Comparison of ENCODE assay signal across 8 cellular contexts in genomic region chr21:43658769-43659135, GRCh38. TPM values are rescaled to one million over a fixed set of nuclear protein-coding genes. Genes with fewer than 3 reads are reported as not detected.
A peak's percentile ranks its signal among the peaks of the same experiment; 100 is the strongest.
DNase-seq lines count a peak whose midpoint lies in the region; ATAC-seq, FAIRE-seq and TF ChIP-seq lines count a peak whose summit lies in the region.

No MANE protein-coding gene starts in this region.

- peaks cover 15% of the 10 kb centered on the region for H3K4me1 ChIP-seq in mucosa of descending colon (ENCODE audit: low read depth)
- peaks cover 20% of the 10 kb centered on the region for H3K4me1 ChIP-seq in vagina

- H3K27ac ChIP-seq in vagina: peak overlapping the region; percentile 79

- no peak for ATAC-seq in stimulated activated naive CD8-positive, alpha-beta T cell treated with anti-CD3 and anti-CD28 coated beads, Interleukin-15, Interleukin-2, amounts not matched to agents 100 U/mL and 50 U/mL, for 24 hours
- ATAC-seq in mucosa of descending colon (no peak), HG03175 (IDR thresholded peaks at IDR 0.05; ENCODE audit: unreplicated experiment) (no peak)

- peak overlapping the region; percentile 90 for H3K4me3 Mint-ChIP-seq in stimulated activated naive CD8-positive, alpha-beta T cell treated with anti-CD3 and anti-CD28 coated beads, Interleukin-15, Interleukin-2, amounts not matched to agents 100 ng/mL and 50 ng/mL, for 24 hours

- H3K9me3 ChIP-seq in mucosa of descending colon: no peaks in the 10 kb centered on the region
- no peaks in the 10 kb centered on the region for H3K9me3 ChIP-seq in vagina

- peak overlapping the region; percentile 75 for H3K4me3 ChIP-seq in bronchial epithelial cell (ENCODE audit: low read depth, low read length)
- H3K4me3 ChIP-seq in mucosa of descending colon: no peak overlapping the region
- H3K4me3 ChIP-seq in vagina: peak overlapping the region; percentile 80 to 99

- DNase-seq in stimulated activated naive CD8-positive, alpha-beta T cell treated with anti-CD3 and anti-CD28 coated beads, Interleukin-15, Interleukin-2, amounts not matched to agents 100 U/mL and 50 U/mL, for 24 hours: no peak
- no peak for DNase-seq in bronchial epithelial cell (ENCODE audit: low read depth)
- peak in 2 of 3 donors; percentile 48 to 63 for DNase-seq in mucosa of descending colon
- DNase-seq in vagina (ENCODE audit: extremely low spot score in 2 of 2): no peak
- DNase-seq in DMS153 treated with DMSO at 0.1 percent for 48 hours (lab: John Stamatoyannopoulos, UW; ENCODE audit: unreplicated experiment): no peak
- no peak for DNase-seq in NCI-H1436 (lab: John Stamatoyannopoulos, UW)

- peak overlapping the region; percentile 91 for H3K27ac Mint-ChIP-seq in stimulated activated naive CD8-positive, alpha-beta T cell treated with anti-CD3 and anti-CD28 coated beads, Interleukin-15, Interleukin-2, amounts not matched to agents 100 ng/mL and 50 ng/mL, for 24 hours

- peaks cover 32% of the 10 kb centered on the region for H3K36me3 Mint-ChIP-seq in stimulated activated naive CD8-positive, alpha-beta T cell treated with anti-CD3 and anti-CD28 coated beads, Interleukin-15, Interleukin-2, amounts not matched to agents 100 ng/mL and 50 ng/mL, for 24 hours (ENCODE audit: low read depth)

- H3K4me1 Mint-ChIP-seq in stimulated activated naive CD8-positive, alpha-beta T cell treated with anti-CD3 and anti-CD28 coated beads, Interleukin-15, Interleukin-2, amounts not matched to agents 100 ng/mL and 50 ng/mL, for 24 hours (ENCODE audit: low read depth): peaks cover 41% of the 10 kb centered on the region

- no peaks in the 10 kb centered on the region for H3K36me3 ChIP-seq in bronchial epithelial cell (ENCODE audit: control insufficient read depth, insufficient read depth, low read length)
- no peaks in the 10 kb centered on the region for H3K36me3 ChIP-seq in mucosa of descending colon (ENCODE audit: low read depth)
- H3K36me3 ChIP-seq in vagina: peaks cover 0 to 12% of the 10 kb centered on the region in 2 donors

- H3K27me3 ChIP-seq in bronchial epithelial cell (ENCODE audit: control insufficient read depth, insufficient read depth, low read length) (no peaks in the 10 kb centered on the region), vagina (no peaks in the 10 kb centered on the region)

- no peaks in the 10 kb centered on the region for H3K27me3 Mint-ChIP-seq in stimulated activated naive CD8-positive, alpha-beta T cell treated with anti-CD3 and anti-CD28 coated beads, Interleukin-15, Interleukin-2, amounts not matched to agents 100 ng/mL and 50 ng/mL, for 24 hours

- no peak for TF ChIP-seq POLR2A in vagina (IDR thresholded peaks at IDR 0.05)

- intact Hi-C loops in mucosa of descending colon (cut with DNase I, micrococcal nuclease) (no loop called here), vagina (cut with DNase I) (loop anchor here (5.0 kb wide), 1 partner anchor 119 kb away; the partner anchor contains the start of gene CSTB)

- no peak for TF ChIP-seq CTCF in bronchial epithelial cell (IDR thresholded peaks at IDR 0.05; ENCODE audit: insufficient read depth, low read length, severe bottlenecking)
- TF ChIP-seq CTCF in mucosa of descending colon (IDR thresholded peaks at IDR 0.05): no peak
- TF ChIP-seq CTCF in vagina (IDR thresholded peaks at IDR 0.05): no peak

- no peak for FAIRE-seq in bronchial epithelial cell (lab: Jason Lieb, UNC)

- H3K9me3 Mint-ChIP-seq in stimulated activated naive CD8-positive, alpha-beta T cell treated with anti-CD3 and anti-CD28 coated beads, Interleukin-15, Interleukin-2, amounts not matched to agents 100 ng/mL and 50 ng/mL, for 24 hours: no peaks in the 10 kb centered on the region

RNA-seq across cellular contexts. Expression of gene HSF2BP, which starts 0.5 kb away (rescaled TPM):
- total RNA-seq in bronchial epithelial cell (5.8 and 6.6 TPM in 2 replicates), mucosa of descending colon (under 1 TPM; 0.32 to 0.48 (median 0.47) TPM), vagina (2.7 TPM)

RNA-seq across cellular contexts. Expression of gene RRP1B, which starts 0.6 kb away (rescaled TPM):
- total RNA-seq in bronchial epithelial cell (25.3 and 31.1 TPM in 2 replicates), mucosa of descending colon (10 to 100 TPM; 11.1 to 22.5 (median 14.8) TPM), vagina (18.9 TPM)

Comparison
In these comparisons a context has a peak if more than half of its experiments do, and no peak if none do; other contexts are left out.
1. DNase-seq: peak in mucosa of descending colon (2 of 3); none in stimulated activated naive CD8-positive, alpha-beta T cell treated with anti-CD3 and anti-CD28 coated beads, Interleukin-15, Interleukin-2, amounts not matched to agents 100 U/mL and 50 U/mL, for 24 hours (single experiment), bronchial epithelial cell (single experiment), vagina (0 of 2), DMS153 treated with DMSO at 0.1 percent for 48 hours (single experiment) and NCI-H1436 (single experiment).